ENCODE assay signal across 23 cellular contexts in the genomic region with DNA sequence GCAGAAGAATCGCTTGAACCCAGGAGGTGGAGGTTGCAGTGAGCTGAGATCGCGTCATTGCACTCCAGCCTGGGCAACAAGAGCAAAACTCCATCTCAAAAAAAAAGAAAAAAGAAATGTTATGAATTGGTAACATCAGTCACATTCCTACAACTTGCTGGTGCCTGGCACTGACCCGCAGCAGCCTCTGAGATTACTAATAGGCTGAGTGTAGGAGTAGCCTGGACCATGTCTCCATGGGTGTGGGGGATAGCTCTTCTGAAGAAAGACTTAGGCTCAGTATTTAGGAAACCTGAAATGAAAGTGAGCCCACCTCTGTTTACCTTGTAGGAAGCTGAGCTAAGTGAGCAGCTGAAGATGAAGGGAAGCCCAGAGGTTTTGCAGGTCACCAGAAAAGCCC.
"Had no signal": no experiment of that assay in that cellular context is flagged by ENCODE, and none has a peak within 500 bp of the region (broad histone marks: within the 10 kb centered on the region; RNA-seq: fewer than 3 reads in every experiment).

No MANE protein-coding gene starts in this region.

- DNase-seq: activated CD4-positive, alpha-beta T cell treated with anti-CD3 and anti-CD28 coated beads for 1 hour; activated CD8-positive, alpha-beta memory T cell treated with anti-CD3 and anti-CD28 coated beads for 24 hours; activated effector memory CD4-positive, alpha-beta T cell treated with anti-CD3 and anti-CD28 coated beads, Interleukin-2, amount 50 U/mL, for 16 hours; activated naive CD4-positive, alpha-beta T cell treated with anti-CD3 and anti-CD28 coated beads, Interleukin-2, amount 50 U/mL, for 16 hours; activated T-cell treated with anti-CD3 and anti-CD28 coated beads, Interleukin-2, amount 50 U/mL, for 72 hours; effector CD4-positive, alpha-beta T cell; left lung; mammary epithelial cell; ovary; psoas muscle; right lobe of liver; stimulated activated CD4-positive, alpha-beta T cell treated with anti-CD3 and anti-CD28 coated beads, Interleukin-4, amount 100 ng/mL, for 1 hour; stomach; SW 1271; T-helper 2 cell; testis; upper lobe of left lung had no signal

- H3K4me2 ChIP-seq: smooth muscle cell had no signal

- ATAC-seq: activated T-cell treated with anti-CD3 and anti-CD28 coated beads, Interleukin-2, amount 50 U/mL, for 72 hours; esophagus mucosa; left lung; psoas muscle; stimulated activated effector memory CD8-positive, alpha-beta T cell treated with anti-CD3 and anti-CD28 coated beads, Interleukin-12 subunit alpha, Interleukin-12 subunit beta, amount 100 ng/mL, for 72 hours had no signal

- H3K36me3 ChIP-seq: ascending aorta, breast epithelium, left lung, ovary, right lobe of liver, stomach, upper lobe of left lung had no signal

- H3K27me3 ChIP-seq: ascending aorta, breast epithelium, left lung, ovary, right lobe of liver, testis, upper lobe of left lung had no signal

- H3K27ac ChIP-seq: ascending aorta, breast epithelium, left lung, ovary, psoas muscle, right lobe of liver, stomach, testis, upper lobe of left lung, VCaP had no signal

- H3K4me1 ChIP-seq: ascending aorta, breast epithelium, testis had no signal

- H3K9me3 ChIP-seq: ascending aorta, breast epithelium, left lung, ovary, psoas muscle, right lobe of liver, stomach, testis, upper lobe of left lung had no signal

- H3K4me3 ChIP-seq: ascending aorta, breast epithelium, left lung, ovary, psoas muscle, right lobe of liver, smooth muscle cell, stomach, testis, upper lobe of left lung had no signal
